Comparison of ENCODE assay signal across 23 cellular contexts in the genomic region with DNA sequence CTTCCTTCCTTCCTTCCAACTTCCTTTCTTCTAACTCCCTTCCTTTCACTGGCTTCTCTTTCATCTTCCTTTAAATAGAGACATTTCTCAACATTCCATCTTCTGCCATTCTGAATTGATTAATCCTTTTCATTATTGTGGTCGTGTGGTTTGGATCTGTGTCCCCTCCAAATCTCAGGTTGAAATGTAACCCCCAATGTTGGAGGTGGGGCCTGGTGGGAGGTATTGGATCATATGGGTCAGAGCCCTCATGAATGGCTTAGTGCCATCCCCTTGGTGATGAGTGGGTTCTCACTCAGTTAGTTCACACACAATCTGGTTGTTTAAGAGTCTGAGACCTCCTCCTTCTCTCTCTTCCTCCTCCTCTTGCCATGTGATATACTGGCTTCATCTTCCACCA.
"Had no signal": no experiment of that assay in that cellular context is flagged by ENCODE, and none has a peak within 500 bp of the region (broad histone marks: within the 10 kb centered on the region; RNA-seq: fewer than 3 reads in every experiment).

No MANE protein-coding gene starts in this region.

- H3K27ac ChIP-seq: colonic mucosa, coronary artery, dorsolateral prefrontal cortex, epithelial cell of prostate, esophagus muscularis mucosa, esophagus squamous epithelium, foreskin keratinocyte, gastrocnemius medialis, gastroesophageal sphincter, heart left ventricle, heart right ventricle had no signal

- DNase-seq: colonic mucosa; cortex of kidney; dermis blood vessel endothelial cell; dorsolateral prefrontal cortex; effector CD4-positive, alpha-beta T cell; effector CD8-positive, alpha-beta T cell; effector memory CD4-positive, alpha-beta T cell; effector memory CD8-positive, alpha-beta T cell; endodermal cell; erythroblast; esophagus squamous epithelium; foreskin fibroblast; foreskin keratinocyte; gastrocnemius medialis; glutamatergic neuron; head of caudate nucleus; heart left ventricle; heart right ventricle had no signal

- H3K9me3 ChIP-seq: colonic mucosa, gastrocnemius medialis, gastroesophageal sphincter had no signal

- H3K27me3 Mint-ChIP-seq: dendritic cell treated with granulocyte-macrophage colony-stimulating factor and Interleukin-4, amounts not matched to agents 40 ng/mL and 50 ng/mL, for 4 days had no signal

- H3K4me3 Mint-ChIP-seq: dendritic cell treated with granulocyte-macrophage colony-stimulating factor and Interleukin-4, amounts not matched to agents 40 ng/mL and 50 ng/mL, for 4 days; effector memory CD8-positive, alpha-beta T cell; endodermal cell had no signal

- H3K4me3 ChIP-seq: colonic mucosa, coronary artery, esophagus muscularis mucosa, esophagus squamous epithelium, gastrocnemius medialis, gastroesophageal sphincter, heart left ventricle, heart right ventricle had no signal

- H3K4me1 ChIP-seq: colonic mucosa, esophagus muscularis mucosa, esophagus squamous epithelium, foreskin keratinocyte, gastrocnemius medialis, gastroesophageal sphincter, heart left ventricle, heart right ventricle had no signal

- H3K36me3 ChIP-seq: colonic mucosa, esophagus muscularis mucosa, esophagus squamous epithelium, gastrocnemius medialis, gastroesophageal sphincter, heart left ventricle, heart right ventricle had no signal

- H3K27ac Mint-ChIP-seq: dendritic cell treated with granulocyte-macrophage colony-stimulating factor and Interleukin-4, amounts not matched to agents 40 ng/mL and 50 ng/mL, for 4 days; effector memory CD8-positive, alpha-beta T cell; endodermal cell had no signal

- H3K27me3 ChIP-seq: colonic mucosa, dorsolateral prefrontal cortex, esophagus muscularis mucosa, esophagus squamous epithelium, foreskin keratinocyte, gastrocnemius medialis, gastroesophageal sphincter, heart left ventricle, heart right ventricle had no signal
